8 cellular contexts compared by ENCODE assay signal in the genomic region with DNA sequence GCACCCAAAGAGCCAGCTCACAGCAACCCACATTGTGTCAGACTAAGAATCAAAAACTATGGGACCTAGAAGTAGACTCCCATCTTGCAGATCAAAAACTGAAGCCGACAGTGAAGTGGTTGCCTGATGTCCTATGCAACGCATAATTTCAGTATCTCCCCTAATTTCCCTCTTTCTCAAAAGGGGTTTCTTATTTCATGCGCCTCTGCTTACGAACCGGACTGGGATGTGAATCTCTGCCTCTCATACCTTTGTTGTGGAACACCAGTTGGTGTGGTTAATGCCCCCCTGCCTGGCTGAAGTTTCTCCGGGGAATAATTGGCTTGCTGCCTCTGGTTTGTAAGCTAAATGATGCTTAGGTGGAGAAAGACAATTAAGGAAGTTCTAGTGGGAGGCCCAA. TPM values are rescaled to one million over a fixed set of nuclear protein-coding genes. Genes with fewer than 3 reads are reported as not detected.
A peak's percentile ranks its signal among the peaks of the same experiment; 100 is the strongest.
DNase-seq lines count a peak whose midpoint lies in the region; ATAC-seq and TF ChIP-seq lines count a peak whose summit lies in the region.

No MANE protein-coding gene starts in this region.

- CTCF ChIA-PET in WTC11 (lab: Charles Lee): interaction anchor here (0.7 to 1.8 kb wide), 4 partner anchors 11 to 265 kb away, joined by 3 to 6 read pairs (median 3); no protein-coding TSS in a partner anchor

- no peak for DNase-seq in T-helper 1 cell
- DNase-seq in WTC11 (ENCODE audit: low spot score): no peak
- DNase-seq in foreskin melanocyte: no peak
- DNase-seq in stimulated activated CD4-positive, alpha-beta T cell treated with anti-CD3 and anti-CD28 coated beads, Interleukin-4, amount 100 ng/mL, for 4 hours: no peak

- ATAC-seq in WTC11 (no peak), GM19351 (IDR thresholded peaks at IDR 0.05; ENCODE audit: unreplicated experiment) (no peak)
- ATAC-seq in stimulated activated memory B cell treated with anti-CD40 and anti-IgM and Interleukin-4, amounts not matched to agents 10 μg/mL and 1 μg/mL and 100 μg/mL, for 72 hours: no peak

- H3K27ac ChIP-seq in iPS-20b (ENCODE audit: low read length): no peak overlapping the region

- no peak overlapping the region for H3K27ac Mint-ChIP-seq in T-helper 1 cell treated with Interleukin-12 subunit alpha and Interleukin-12 subunit beta and Interleukin-4 antibody, amounts not matched to agents 30 μg/mL and 1 μg/mL, for 36 hours
- H3K27ac Mint-ChIP-seq in WTC11: peak overlapping the region; percentile 27; the same call in 1 of the 2 replicates
- H3K27ac Mint-ChIP-seq in stimulated activated memory B cell treated with anti-CD40 and anti-IgM and Interleukin-4, amounts not matched to agents 10 μg/mL and 1 μg/mL and 100 μg/mL, for 72 hours: no peak overlapping the region

- H3K4me1 ChIP-seq in iPS-20b (ENCODE audit: insufficient read depth, low read length): peaks cover 10% of the 10 kb centered on the region; the same call in 1 of the 2 replicates

- peaks cover 54% of the 10 kb centered on the region for H3K27me3 Mint-ChIP-seq in T-helper 1 cell treated with Interleukin-12 subunit alpha and Interleukin-12 subunit beta and Interleukin-4 antibody, amounts not matched to agents 30 μg/mL and 1 μg/mL, for 36 hours (ENCODE audit: low read depth)
- H3K27me3 Mint-ChIP-seq in WTC11 (ENCODE audit: low read depth): peaks cover 24% of the 10 kb centered on the region
- peaks cover 49% of the 10 kb centered on the region for H3K27me3 Mint-ChIP-seq in stimulated activated memory B cell treated with anti-CD40 and anti-IgM and Interleukin-4, amounts not matched to agents 10 μg/mL and 1 μg/mL and 100 μg/mL, for 72 hours

- peaks cover 5% of the 10 kb centered on the region for H3K9me3 Mint-ChIP-seq in T-helper 1 cell treated with Interleukin-12 subunit alpha and Interleukin-12 subunit beta and Interleukin-4 antibody, amounts not matched to agents 30 μg/mL and 1 μg/mL, for 36 hours
- peaks cover 8% of the 10 kb centered on the region for H3K9me3 Mint-ChIP-seq in WTC11
- no peaks in the 10 kb centered on the region for H3K9me3 Mint-ChIP-seq in stimulated activated memory B cell treated with anti-CD40 and anti-IgM and Interleukin-4, amounts not matched to agents 10 μg/mL and 1 μg/mL and 100 μg/mL, for 72 hours

- H3K4me1 Mint-ChIP-seq in T-helper 1 cell treated with Interleukin-12 subunit alpha and Interleukin-12 subunit beta and Interleukin-4 antibody, amounts not matched to agents 30 μg/mL and 1 μg/mL, for 36 hours (ENCODE audit: low read depth): peaks cover 5% of the 10 kb centered on the region
- peaks cover 35% of the 10 kb centered on the region for H3K4me1 Mint-ChIP-seq in WTC11
- H3K4me1 Mint-ChIP-seq in stimulated activated memory B cell treated with anti-CD40 and anti-IgM and Interleukin-4, amounts not matched to agents 10 μg/mL and 1 μg/mL and 100 μg/mL, for 72 hours: peaks cover 6% of the 10 kb centered on the region

- H3K27me3 ChIP-seq in iPS-20b (ENCODE audit: insufficient read depth, low read length): peaks cover 19% of the 10 kb centered on the region

- peak overlapping the region; percentile 61; the same call in 1 of the 2 replicates for H3K4me3 ChIP-seq in iPS-20b (ENCODE audit: low read length)

- POLR2A ChIA-PET in WTC11 (lab: Charles Lee): interaction anchor here (2.9 kb wide), 1 partner anchor 11 kb away, joined by 9 read pairs; no protein-coding TSS in a partner anchor

- peaks cover 3% of the 10 kb centered on the region; the same call in 1 of the 2 replicates for H3K36me3 ChIP-seq in iPS-20b (ENCODE audit: insufficient read depth, low read depth, low read length)

- no peak for TF ChIP-seq CTCF in WTC11 (IDR thresholded peaks at IDR 0.05)

- H3K4me3 Mint-ChIP-seq in T-helper 1 cell treated with Interleukin-12 subunit alpha and Interleukin-12 subunit beta and Interleukin-4 antibody, amounts not matched to agents 30 μg/mL and 1 μg/mL, for 36 hours: peak overlapping the region; percentile 25
- peak overlapping the region; percentile 64 for H3K4me3 Mint-ChIP-seq in WTC11
- H3K4me3 Mint-ChIP-seq in stimulated activated memory B cell treated with anti-CD40 and anti-IgM and Interleukin-4, amounts not matched to agents 10 μg/mL and 1 μg/mL and 100 μg/mL, for 72 hours: peak overlapping the region; percentile 36

- H3K9me3 ChIP-seq in iPS-20b (ENCODE audit: insufficient read depth, low read depth, low read length): 0 out of 2 replicates have a peak, but pooled peaks cover 2% of the 10 kb centered on the region

- H3K9ac ChIP-seq in iPS-20b (ENCODE audit: low read depth, low read length): no peak overlapping the region

- H3K36me3 Mint-ChIP-seq in T-helper 1 cell treated with Interleukin-12 subunit alpha and Interleukin-12 subunit beta and Interleukin-4 antibody, amounts not matched to agents 30 μg/mL and 1 μg/mL, for 36 hours (ENCODE audit: low read depth): no peaks in the 10 kb centered on the region
- H3K36me3 Mint-ChIP-seq in WTC11: peaks cover 17% of the 10 kb centered on the region
- no peaks in the 10 kb centered on the region for H3K36me3 Mint-ChIP-seq in stimulated activated memory B cell treated with anti-CD40 and anti-IgM and Interleukin-4, amounts not matched to agents 10 μg/mL and 1 μg/mL and 100 μg/mL, for 72 hours

TF ChIP-seq in WTC11, 78 proteins besides CTCF, POLR2A, EP300 and RAD21:
- TF ChIP-seq RORB (CRISPR knock-in tag; IDR thresholded peaks at IDR 0.05) (no peak), NR2C2 (CRISPR knock-in tag; IDR thresholded peaks at IDR 0.05) (no peak), TEAD1 (CRISPR knock-in tag; IDR thresholded peaks at IDR 0.05) (no peak), ZNF263 (CRISPR knock-in tag; IDR thresholded peaks at IDR 0.05; ENCODE audit: low read depth) (no peak), TCF7 (CRISPR knock-in tag; IDR thresholded peaks at IDR 0.05; ENCODE audit: low read depth) (no peak), TP53 (CRISPR knock-in tag; IDR thresholded peaks at IDR 0.05) (no peak), FOXP1 (CRISPR knock-in tag; IDR thresholded peaks at IDR 0.05; ENCODE audit: borderline replicate concordance) (no peak), NFYB (CRISPR knock-in tag; conservative IDR thresholded peaks at IDR 0.05; ENCODE audit: low read depth) (no peak), TEAD4 (CRISPR knock-in tag; IDR thresholded peaks at IDR 0.05) (no peak), ZNF219 (CRISPR knock-in tag; IDR thresholded peaks at IDR 0.05; ENCODE audit: borderline replicate concordance) (no peak), CREM (CRISPR knock-in tag; IDR thresholded peaks at IDR 0.05) (no peak), GABPB1 (CRISPR knock-in tag; IDR thresholded peaks at IDR 0.05) (no peak), NR1H2 (CRISPR knock-in tag; IDR thresholded peaks at IDR 0.05) (no peak), SMAD4 (CRISPR knock-in tag; IDR thresholded peaks at IDR 0.05) (no peak), SOX15 (CRISPR knock-in tag; IDR thresholded peaks at IDR 0.05) (no peak), FOXK1 (CRISPR knock-in tag; IDR thresholded peaks at IDR 0.05) (no peak)
- TF ChIP-seq, protein P1, sequence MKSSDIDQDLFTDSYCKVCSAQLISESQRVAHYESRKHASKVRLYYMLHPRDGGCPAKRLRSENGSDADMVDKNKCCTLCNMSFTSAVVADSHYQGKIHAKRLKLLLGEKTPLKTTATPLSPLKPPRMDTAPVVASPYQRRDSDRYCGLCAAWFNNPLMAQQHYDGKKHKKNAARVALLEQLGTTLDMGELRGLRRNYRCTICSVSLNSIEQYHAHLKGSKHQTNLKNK (CRISPR knock-in tag; IDR thresholded peaks at IDR 0.05): no peak
- TF ChIP-seq, protein P2, sequence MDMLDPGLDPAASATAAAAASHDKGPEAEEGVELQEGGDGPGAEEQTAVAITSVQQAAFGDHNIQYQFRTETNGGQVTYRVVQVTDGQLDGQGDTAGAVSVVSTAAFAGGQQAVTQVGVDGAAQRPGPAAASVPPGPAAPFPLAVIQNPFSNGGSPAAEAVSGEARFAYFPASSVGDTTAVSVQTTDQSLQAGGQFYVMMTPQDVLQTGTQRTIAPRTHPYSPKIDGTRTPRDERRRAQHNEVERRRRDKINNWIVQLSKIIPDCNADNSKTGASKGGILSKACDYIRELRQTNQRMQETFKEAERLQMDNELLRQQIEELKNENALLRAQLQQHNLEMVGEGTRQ (CRISPR knock-in tag; IDR thresholded peaks at IDR 0.05): no peak

RNA-seq across cellular contexts. Expression of a gene that starts 0.5 kb away (rescaled TPM):
- total RNA-seq in WTC11 (2021): 19.0 to 22.1 TPM (median 21.8 TPM) in 3 replicates
